1 cellular context compared by ENCODE assay signal in genomic region chr3:57951106-57951882, GRCh38.
TF ChIP-seq lines count a peak whose summit lies in the region.

No MANE protein-coding gene starts in this region.

TF ChIP-seq in H1, 55 proteins besides CTCF, POLR2A, EP300 and RAD21 (continued from another document):
- TF ChIP-seq BCL11A (IDR thresholded peaks at IDR 0.05; ENCODE audit: low read depth in 2 of 2, low read length in 2 of 2) (no peak), ATF2 (IDR thresholded peaks at IDR 0.05; ENCODE audit: low read length) (no peak), SP2 (IDR thresholded peaks at IDR 0.05; ENCODE audit: low read length) (no peak), MAX (IDR thresholded peaks at IDR 0.05) (no peak), BRCA1 (IDR thresholded peaks at IDR 0.05; ENCODE audit: low read depth, low read length) (no peak), MAFK (IDR thresholded peaks at IDR 0.05; ENCODE audit: low read depth, low read length) (no peak), SIX5 (IDR thresholded peaks at IDR 0.05; ENCODE audit: low read depth, low read length) (no peak), RNF2 (IDR thresholded peaks at IDR 0.05; ENCODE audit: borderline replicate concordance, low read depth, low read length, missing control alignments, poor library complexity, severe bottlenecking) (no peak), CTBP2 (IDR thresholded peaks at IDR 0.05; ENCODE audit: borderline replicate concordance, insufficient read depth, insufficient read length, low read length) (no peak), SUZ12 (IDR thresholded peaks at IDR 0.05; ENCODE audit: low read length) (no peak), GABPA (IDR thresholded peaks at IDR 0.05; ENCODE audit: borderline replicate concordance, insufficient read depth, low read length) (no peak)
